8 cellular contexts compared by ENCODE assay signal in genomic region chr11:33040127-33040861, GRCh38. TPM values are rescaled to one million over a fixed set of nuclear protein-coding genes. Genes with fewer than 3 reads are reported as not detected.
DNase-seq lines count a peak whose midpoint lies in the region; ATAC-seq, FAIRE-seq and TF ChIP-seq lines count a peak whose summit lies in the region.

No MANE protein-coding gene starts in this region.

- WGBS in K562 (ENCODE audit: insufficient coverage, low coverage, missing lambda C conversion rate) = 15% methylated on average over 20 of the region's 20 CpGs

- TF ChIP-seq EP300 in K562 (IDR thresholded peaks at IDR 0.05; ENCODE audit: low read length) = no peak

- TF ChIP-seq RAD21 in K562 (CRISPR knock-in tag; conservative IDR thresholded peaks at IDR 0.05 in 1 of 2, IDR thresholded peaks at IDR 0.05 in 1 of 2) = no peak

- no peak for TF ChIP-seq CTCF in AG04449 (IDR thresholded peaks at IDR 0.05; ENCODE audit: insufficient read depth, low read length, missing control alignments)
- TF ChIP-seq CTCF in RWPE2 (IDR thresholded peaks at IDR 0.05; ENCODE audit: poor library complexity, severe bottlenecking) = no peak
- no peak for TF ChIP-seq CTCF in K562 (IDR thresholded peaks at IDR 0.05 in 2 of 3, conservative IDR thresholded peaks at IDR 0.05 in 1 of 3; ENCODE audit: insufficient read depth in 2 of 3, low read depth in 1 of 3, low read length in 3 of 3)
- no peak for TF ChIP-seq CTCF in kidney epithelial cell (IDR thresholded peaks at IDR 0.05; ENCODE audit: insufficient read depth, low read length, poor library complexity, severe bottlenecking)

- DNase-seq in AG04449 (ENCODE audit: low read depth, low spot score) (no peak), RWPE2 (ENCODE audit: low spot score) (no peak), K562 (ENCODE audit: extremely low read depth in 1 of 4, low spot score in 3 of 4) (peak in 3 of 4 experiments; percentile 14 to 21 (median 18)), kidney epithelial cell (ENCODE audit: low read depth) (no peak), CD1c-positive myeloid dendritic cell (ENCODE audit: extremely low spot score) (no peak)
- DNase-seq in stimulated activated CD8-positive, alpha-beta memory T cell treated with anti-CD3 and anti-CD28 coated beads, Interleukin-4, amount 100 ng/mL, for 48 hours = peak; percentile 67

- POLR2A ChIA-PET in AG04449 (lab: Yijun Ruan, JAX) = interaction anchor here (0.6 to 2.1 kb wide), 7 partner anchors 15 to 147 kb away, joined by 3 to 13 read pairs (median 3); partner anchors contain the start of gene DEPDC7
- POLR2A ChIA-PET in K562 (lab: Yijun Ruan, JAX) = interaction anchor here (0.7 to 2.8 kb wide), 13 partner anchors 9 to 973 kb away, joined by 3 to 12 read pairs (median 4); partner anchors contain the start of gene DEPDC7

- peak overlapping the region; percentile 98 for H3K27ac ChIP-seq in RWPE2 (ENCODE audit: poor library complexity, severe bottlenecking)
- H3K27ac ChIP-seq in K562 (ENCODE audit: extremely low read depth, low read depth, low read length) = peak overlapping the region; percentile 99; the same call in 1 of the 3 replicates

- FAIRE-seq in K562 (lab: Jason Lieb, UNC) = peak; percentile 56

- in situ Hi-C loops in K562 (cut with MboI) = no loop called here

- no peak for TF ChIP-seq POLR2A in K562 (conservative IDR thresholded peaks at IDR 0.05)

- no peaks in the 10 kb centered on the region for H3K27me3 ChIP-seq in RWPE2 (ENCODE audit: insufficient read depth, poor library complexity, severe bottlenecking)
- no peaks in the 10 kb centered on the region for H3K27me3 ChIP-seq in K562 (ENCODE audit: control insufficient read depth in 2 of 2, insufficient read depth in 2 of 2, low read length in 2 of 2)
- H3K27me3 ChIP-seq in kidney epithelial cell (ENCODE audit: control insufficient read depth, insufficient read depth, low read length) = no peaks in the 10 kb centered on the region

- peak overlapping the region; percentile 96 for H3K4me2 ChIP-seq in K562 (ENCODE audit: insufficient read depth, low read length)

- H2AFZ ChIP-seq in K562 (ENCODE audit: low read depth, low read length) = peak overlapping the region; percentile 99

- no TSS peak for BruUV-seq in K562 (replicated peaks; lab: Mats Ljungman, UMichigan)

- CTCF ChIA-PET in AG04449 (lab: Yijun Ruan, JAX) (interaction anchor here (0.7 to 2.2 kb wide), 3 partner anchors 15 to 46 kb away, joined by 3 to 5 read pairs (median 4); no protein-coding TSS in a partner anchor), K562 (lab: Yijun Ruan, JAX; ENCODE audit: low intra/inter-chr PET ratio) (no interaction called here)

- peak; percentile 34 for ATAC-seq in GM18907 (IDR thresholded peaks at IDR 0.05; ENCODE audit: unreplicated experiment)
- peak; percentile 40 for ATAC-seq in HG03342 (IDR thresholded peaks at IDR 0.05; ENCODE audit: unreplicated experiment)
- ATAC-seq in RWPE2 (ENCODE audit: low read depth) = no peak
- ATAC-seq in K562 = peak; percentile 44

- H3K9me1 ChIP-seq in K562 (ENCODE audit: control insufficient read depth, insufficient read depth, low read length) = no peaks in the 10 kb centered on the region

- no peaks in the 10 kb centered on the region for H3K9me3 ChIP-seq in RWPE2 (ENCODE audit: severe bottlenecking)
- H3K9me3 ChIP-seq in K562 (replicated peaks; ENCODE audit: control insufficient read depth, insufficient read depth, low read depth, low read length) = 0 out of 2 replicates have a peak, but pooled peaks cover 2% of the 10 kb centered on the region

- peak overlapping the region; percentile 97 for H3K9ac ChIP-seq in K562 (ENCODE audit: insufficient read depth in 1 of 2, low read depth in 2 of 2, low read length in 2 of 2)

- H3K36me3 ChIP-seq in RWPE2 (ENCODE audit: low read depth) (peaks cover 11% of the 10 kb centered on the region), K562 (ENCODE audit: control insufficient read depth, insufficient read depth, low read length) (no peaks in the 10 kb centered on the region), kidney epithelial cell (ENCODE audit: control insufficient read depth, insufficient read depth, low read length) (no peaks in the 10 kb centered on the region)

- intact Hi-C loops in K562 (cut with micrococcal nuclease) = no loop called here

- no peaks in the 10 kb centered on the region for H4K20me1 ChIP-seq in K562 (replicated peaks; ENCODE audit: control insufficient read depth, insufficient read depth, low read length)

- H3K4me3 ChIP-seq in AG04449 (ENCODE audit: low read depth, low read length) (peak overlapping the region; percentile 78), RWPE2 (ENCODE audit: severe bottlenecking) (peak overlapping the region; percentile 72), K562 (peak overlapping the region; percentile 89), kidney epithelial cell (ENCODE audit: low read depth, low read length) (peak overlapping the region; percentile 75)

- H3K4me1 ChIP-seq in RWPE2 (ENCODE audit: insufficient read depth, poor library complexity, severe bottlenecking) = peaks cover 34% of the 10 kb centered on the region
- peaks cover 0 to 19% of the 10 kb centered on the region in 2 experiments; a peak in 2 of 5 replicates for H3K4me1 ChIP-seq in K562 (replicated peaks in 1 of 2; ENCODE audit: control insufficient read depth in 2 of 2, insufficient read depth in 2 of 2, low read length in 2 of 2)

- H3K79me2 ChIP-seq in K562 (ENCODE audit: control insufficient read depth, insufficient read depth, low read length) = no peaks in the 10 kb centered on the region; the same call in 2 of the 3 replicates

TF ChIP-seq in K562, 482 proteins besides CTCF, POLR2A, EP300 and RAD21 (continues in another document):
- peak; percentile 93 for TF ChIP-seq L3MBTL2 (IDR thresholded peaks at IDR 0.05)
- TF ChIP-seq, protein P1, sequence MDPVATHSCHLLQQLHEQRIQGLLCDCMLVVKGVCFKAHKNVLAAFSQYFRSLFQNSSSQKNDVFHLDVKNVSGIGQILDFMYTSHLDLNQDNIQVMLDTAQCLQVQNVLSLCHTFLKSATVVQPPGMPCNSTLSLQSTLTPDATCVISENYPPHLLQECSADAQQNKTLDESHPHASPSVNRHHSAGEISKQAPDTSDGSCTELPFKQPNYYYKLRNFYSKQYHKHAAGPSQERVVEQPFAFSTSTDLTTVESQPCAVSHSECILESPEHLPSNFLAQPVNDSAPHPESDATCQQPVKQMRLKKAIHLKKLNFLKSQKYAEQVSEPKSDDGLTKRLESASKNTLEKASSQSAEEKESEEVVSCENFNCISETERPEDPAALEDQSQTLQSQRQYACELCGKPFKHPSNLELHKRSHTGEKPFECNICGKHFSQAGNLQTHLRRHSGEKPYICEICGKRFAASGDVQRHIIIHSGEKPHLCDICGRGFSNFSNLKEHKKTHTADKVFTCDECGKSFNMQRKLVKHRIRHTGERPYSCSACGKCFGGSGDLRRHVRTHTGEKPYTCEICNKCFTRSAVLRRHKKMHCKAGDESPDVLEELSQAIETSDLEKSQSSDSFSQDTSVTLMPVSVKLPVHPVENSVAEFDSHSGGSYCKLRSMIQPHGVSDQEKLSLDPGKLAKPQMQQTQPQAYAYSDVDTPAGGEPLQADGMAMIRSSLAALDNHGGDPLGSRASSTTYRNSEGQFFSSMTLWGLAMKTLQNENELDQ (CRISPR knock-in tag; IDR thresholded peaks at IDR 0.05; ENCODE audit: borderline replicate concordance) = no peak

RNA-seq across cellular contexts. Expression of gene TCP11L1, which starts 0.9 kb away (rescaled TPM):
- total RNA-seq in K562 (2011; cell fraction: chromatin; rRNA removed; ENCODE audit: low replicate concordance) = 15.7 and 21.6 TPM in 2 replicates
- total RNA-seq in K562 (2011; cell fraction: nucleolus; rRNA removed) = 8.2 and 9.9 TPM in 2 replicates
- 15.8 and 19.5 TPM in 2 replicates for total RNA-seq in K562 (2011; cell fraction: nucleoplasm; rRNA removed)
- total RNA-seq in K562 (2014; rRNA removed) = 5.8 and 15.3 TPM in 2 replicates
- total RNA-seq in K562 (2014; rRNA removed; fragmentation: Illumina TruSeq; extraction: Trizol) = 6.2 and 6.4 TPM in 2 replicates
- 4.5 and 4.7 TPM in 2 replicates for total RNA-seq in K562 (2015; rRNA removed; fragmentation: Illumina TruSeq; extraction: Trizol)
- total RNA-seq in K562 (2021) = 8.1 and 8.9 TPM in 2 replicates
- polyA plus RNA-seq in K562 (2011; rRNA removed) = 5.8 and 6.1 TPM in 2 replicates
- polyA plus RNA-seq in K562 (2011; cell fraction: cytosol; rRNA removed) = 4.6 and 6.3 TPM in 2 replicates
- polyA plus RNA-seq in K562 (2011; cell fraction: nucleus; rRNA removed) = 4.9 and 5.8 TPM in 2 replicates
- 2.4 and 3.6 TPM in 2 replicates for polyA plus RNA-seq in K562 (2012)
- polyA plus RNA-seq in K562 (2014; fragmentation: Illumina TruSeq; extraction: Trizol) = 4.5 and 5.4 TPM in 2 replicates
- 1 to 10 TPM; 1.6 TPM for polyA plus RNA-seq in K562 (2014; fragmentation: Nextera tagmentation; extraction: Ambion mirVana)
- 4.1 and 4.3 TPM in 2 replicates for polyA plus RNA-seq in K562 (2014; rRNA removed)
- polyA minus RNA-seq in K562 (2011; rRNA and poly(A)+ RNA removed) = 17.5 and 18.7 TPM in 2 replicates
- 8.2 and 9.4 TPM in 2 replicates for polyA minus RNA-seq in K562 (2011; cell fraction: cytosol; rRNA and poly(A)+ RNA removed)
- 5.0 and 10.7 TPM in 2 replicates for polyA minus RNA-seq in K562 (2011; cell fraction: nucleus; rRNA and poly(A)+ RNA removed)
- total RNA-seq in kidney epithelial cell = 22.3 and 26.1 TPM in 2 replicates

RNA-seq across cellular contexts. Expression of gene DEPDC7, which starts 24.6 kb away (rescaled TPM):
- 16.3 and 28.3 TPM in 2 replicates for total RNA-seq in K562 (2011; cell fraction: chromatin; rRNA removed; ENCODE audit: low replicate concordance)
- 7.8 and 9.7 TPM in 2 replicates for total RNA-seq in K562 (2011; cell fraction: nucleolus; rRNA removed)
- total RNA-seq in K562 (2011; cell fraction: nucleoplasm; rRNA removed) = 16.7 and 18.7 TPM in 2 replicates
- total RNA-seq in K562 (2014; rRNA removed) (8.4 and 10.3 TPM in 2 replicates), K562 (2014; rRNA removed; fragmentation: Illumina TruSeq; extraction: Trizol) (13.8 and 13.9 TPM in 2 replicates), K562 (2015; rRNA removed; fragmentation: Illumina TruSeq; extraction: Trizol) (13.8 and 15.5 TPM in 2 replicates), K562 (2021) (9.4 and 9.5 TPM in 2 replicates), kidney epithelial cell (0.55 and 0.63 TPM in 2 replicates)
- polyA plus RNA-seq in K562 (2011; rRNA removed) (14.5 and 19.9 TPM in 2 replicates), K562 (2014; fragmentation: Illumina TruSeq; extraction: Trizol) (12.7 and 15.7 TPM in 2 replicates), K562 (2014; fragmentation: Nextera tagmentation; extraction: Ambion mirVana) (1 to 10 TPM; 5.4 to 8.1 TPM), K562 (2014; rRNA removed) (12.0 and 13.8 TPM in 2 replicates)
- polyA plus RNA-seq in K562 (2011; cell fraction: cytosol; rRNA removed) = 3.4 and 6.0 TPM in 2 replicates
- polyA plus RNA-seq in K562 (2011; cell fraction: nucleus; rRNA removed) = 12.6 and 16.7 TPM in 2 replicates
- 5.3 and 7.0 TPM in 2 replicates for polyA plus RNA-seq in K562 (2012)
- 13.2 and 14.0 TPM in 2 replicates for polyA minus RNA-seq in K562 (2011; rRNA and poly(A)+ RNA removed)
- polyA minus RNA-seq in K562 (2011; cell fraction: cytosol; rRNA and poly(A)+ RNA removed) = 4.3 and 5.2 TPM in 2 replicates
- polyA minus RNA-seq in K562 (2011; cell fraction: nucleus; rRNA and poly(A)+ RNA removed) = 11.3 and 13.6 TPM in 2 replicates

Comparison
In these comparisons a context has a peak if more than half of its experiments do, and no peak if none do; other contexts are left out.
1. DNase-seq: peak in K562 (3 of 4) and stimulated activated CD8-positive, alpha-beta memory T cell treated with anti-CD3 and anti-CD28 coated beads, Interleukin-4, amount 100 ng/mL, for 48 hours (single experiment); none in AG04449 (single experiment), RWPE2 (single experiment), kidney epithelial cell (single experiment) and CD1c-positive myeloid dendritic cell (single experiment).
2. Peak in every context shown above with its lines, with median percentiles within 50 percentile points of each other: H3K4me3 ChIP-seq.